In genomic region chr10:70253878-70254765, GRCh38 we compare ENCODE assay signal across 18 cellular contexts. TPM values are rescaled to one million over a fixed set of nuclear protein-coding genes. Genes with fewer than 3 reads are reported as not detected.
"Had no signal": no experiment of that assay in that cellular context is flagged by ENCODE, and none has a peak within 500 bp of the region (broad histone marks: within the 10 kb centered on the region; RNA-seq: fewer than 3 reads in every experiment).

No MANE protein-coding gene starts in this region.

- H3K9me3 Mint-ChIP-seq: activated T-cell treated with anti-CD3 and anti-CD28 coated beads, Interleukin-2, amount 50 U/mL, for 72 hours; immature natural killer cell; natural killer cell had no signal

- H3K9me3 ChIP-seq: mucosa of descending colon, thoracic aorta had no signal

- ATAC-seq: left colon, mucosa of descending colon had no signal

- DNase-seq: activated CD4-positive, CD25-positive, alpha-beta regulatory T cell treated with anti-CD3 and anti-CD28 coated beads, Interleukin-2, amount 50 U/mL, for 72 hours; activated naive CD4-positive, alpha-beta T cell; glutamatergic neuron; left colon; mucosa of descending colon; natural killer cell; stimulated activated CD4-positive, alpha-beta T cell treated with anti-CD3 and anti-CD28 coated beads, Interleukin-12 subunit alpha, Interleukin-12 subunit beta, amount 100 ng/mL, for 4 hours; stimulated activated naive CD4-positive, alpha-beta T cell treated with Interleukin-2 at 50 U/mL for 16 hours; uterus had no signal

- H3K4me1 ChIP-seq: uterus had no signal

- H3K4me3 ChIP-seq: mucosa of descending colon, thoracic aorta, uterus had no signal

- H3K27ac ChIP-seq: thoracic aorta, uterus had no signal

- H3K27ac Mint-ChIP-seq: activated T-cell treated with anti-CD3 and anti-CD28 coated beads, Interleukin-2, amount 50 U/mL, for 72 hours; immature natural killer cell; natural killer cell had no signal

- H3K36me3 ChIP-seq: thoracic aorta, uterus had no signal

RNA-seq across cellular contexts. Expression of gene NPFFR1, which starts 29.7 kb away (rescaled TPM):
- total RNA-seq: cardiac septum; dermis microvascular lymphatic vessel endothelial cell; lung microvascular endothelial cell; osteoblast; pulmonary artery endothelial cell; T-helper 2 cell treated with Interferon-gamma antibody and Interleukin-4, amounts not matched to agents 100 ng/mL and 5 ng/mL, for 36 hours had no signal
- polyA plus RNA-seq: immature natural killer cell had no signal
